Comparison of ENCODE assay signal across 6 cellular contexts in the genomic region with DNA sequence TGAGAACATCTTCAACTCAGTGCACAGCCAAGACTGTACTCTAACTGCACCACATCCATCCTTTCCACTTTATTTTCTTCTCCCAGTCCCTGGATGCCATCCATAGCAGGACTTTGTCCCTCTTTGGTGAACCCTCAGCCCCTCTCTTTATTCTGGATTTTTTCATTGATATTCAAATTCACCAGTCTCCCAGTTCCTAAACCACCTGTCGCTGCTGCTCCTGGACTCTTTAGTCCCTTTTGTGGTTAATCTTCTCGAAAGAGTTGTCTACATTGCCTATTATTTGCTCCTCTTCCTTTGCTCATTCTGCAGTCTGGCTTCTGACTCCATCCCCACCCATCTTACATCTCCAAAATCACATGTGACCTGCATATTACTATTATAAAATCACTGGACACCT.
"Had no signal": no experiment of that assay in that cellular context is flagged by ENCODE, and none has a peak within 500 bp of the region (broad histone marks: within the 10 kb centered on the region; RNA-seq: fewer than 3 reads in every experiment).

No MANE protein-coding gene starts in this region.

- H3K27ac Mint-ChIP-seq: IgD-negative memory B cell had no signal

- H3K4me3 Mint-ChIP-seq: IgD-negative memory B cell had no signal

- H3K27ac ChIP-seq: HL-60 had no signal

- H3K9me3 Mint-ChIP-seq: IgD-negative memory B cell had no signal

- DNase-seq: IMR-90, KBM-7, KG1 had no signal

- H3K27me3 Mint-ChIP-seq: IgD-negative memory B cell had no signal

- H3K4me3 ChIP-seq: K562 had no signal
